14 cellular contexts compared by ENCODE assay signal in genomic region chr3:42023380-42023779, GRCh38.
DNase-seq lines count a peak whose midpoint lies in the region; ATAC-seq and TF ChIP-seq lines count a peak whose summit lies in the region.
"Had no signal": no experiment of that assay in that cellular context is flagged by ENCODE, and none has a peak within 500 bp of the region (broad histone marks: within the 10 kb centered on the region; RNA-seq: fewer than 3 reads in every experiment).

No MANE protein-coding gene starts in this region.

- intact Hi-C loops in activated CD4-positive, alpha-beta T cell treated with anti-CD3 and anti-CD28 coated beads for 36 hours (cut with DNase I, micrococcal nuclease), result no loop called here

- DNase-seq in activated CD4-positive, alpha-beta T cell treated with anti-CD3 and anti-CD28 coated beads for 36 hours, result no peak
- DNase-seq in activated CD4-positive, alpha-beta T cell treated with anti-CD3 and anti-CD28 coated beads, Interleukin-2, amount 50 U/mL, for 1 hour, result no peak
- DNase-seq in WTC11 (ENCODE audit: low spot score) (no peak), right atrium auricular region (ENCODE audit: low spot score) (peak; percentile 46), SKM-1 (lab: John Stamatoyannopoulos, UW; ENCODE audit: unreplicated experiment) (no peak), NCI-H1092 treated with DMSO at 0.1 percent for 48 hours (lab: John Stamatoyannopoulos, UW) (no peak), GOT3 (lab: John Stamatoyannopoulos, UW) (no peak)
- DNase-seq in stimulated activated CD8-positive, alpha-beta memory T cell treated with anti-CD3 and anti-CD28 coated beads, Interleukin-2, amount 100 ng/mL, for 48 hours (ENCODE audit: low read depth in 2 of 2), result peak; percentile 6 to 38
- DNase-seq: EL, KBM-7, PC-3, thyroid gland had no signal

- H3K27ac ChIP-seq in right atrium auricular region, result peak overlapping the region; percentile 82 to 92

- H3K4me3 ChIP-seq in right atrium auricular region, result no peak overlapping the region
- H3K4me3 ChIP-seq: A549, adrenal gland, thyroid gland had no signal

- H3K9me3 ChIP-seq in right atrium auricular region, result no peaks in the 10 kb centered on the region
- H3K9me3 ChIP-seq: A549, adrenal gland, thyroid gland had no signal

- no peaks in the 10 kb centered on the region for H3K27me3 Mint-ChIP-seq in activated CD4-positive, alpha-beta T cell treated with anti-CD3 and anti-CD28 coated beads for 36 hours
- no peaks in the 10 kb centered on the region for H3K27me3 Mint-ChIP-seq in WTC11 (ENCODE audit: low read depth)

- H3K4me1 ChIP-seq in right atrium auricular region, result peaks cover 0 to 98% of the 10 kb centered on the region in 2 donors

- H3K27me3 ChIP-seq in right atrium auricular region, result no peaks in the 10 kb centered on the region
- H3K27me3 ChIP-seq: adrenal gland, thyroid gland had no signal

- H3K4me3 Mint-ChIP-seq in activated CD4-positive, alpha-beta T cell treated with anti-CD3 and anti-CD28 coated beads for 36 hours, result no peak overlapping the region
- H3K4me3 Mint-ChIP-seq in WTC11, result no peak overlapping the region

- no peaks in the 10 kb centered on the region for H3K36me3 Mint-ChIP-seq in activated CD4-positive, alpha-beta T cell treated with anti-CD3 and anti-CD28 coated beads for 36 hours (ENCODE audit: low read depth)
- H3K36me3 Mint-ChIP-seq in WTC11, result no peaks in the 10 kb centered on the region

- peak; percentile 35 for ATAC-seq in activated CD4-positive, alpha-beta T cell treated with anti-CD3 and anti-CD28 coated beads for 36 hours
- ATAC-seq in WTC11, result no peak
- ATAC-seq: A549, PC-3 had no signal

- no peak overlapping the region for H3K27ac Mint-ChIP-seq in activated CD4-positive, alpha-beta T cell treated with anti-CD3 and anti-CD28 coated beads for 36 hours
- H3K27ac Mint-ChIP-seq in WTC11, result peak overlapping the region; percentile 82

- peaks cover 3% of the 10 kb centered on the region for H3K9me3 Mint-ChIP-seq in activated CD4-positive, alpha-beta T cell treated with anti-CD3 and anti-CD28 coated beads for 36 hours (ENCODE audit: low read depth)
- peaks cover 3% of the 10 kb centered on the region for H3K9me3 Mint-ChIP-seq in WTC11

- no peaks in the 10 kb centered on the region for H3K36me3 ChIP-seq in right atrium auricular region
- H3K36me3 ChIP-seq: adrenal gland, thyroid gland had no signal

- TF ChIP-seq CTCF in WTC11 (IDR thresholded peaks at IDR 0.05) (no peak), right atrium auricular region (IDR thresholded peaks at IDR 0.05) (no peak)

- H3K4me1 Mint-ChIP-seq in activated CD4-positive, alpha-beta T cell treated with anti-CD3 and anti-CD28 coated beads for 36 hours, result peaks cover 65% of the 10 kb centered on the region
- H3K4me1 Mint-ChIP-seq in WTC11, result peaks cover 60% of the 10 kb centered on the region

- CTCF ChIA-PET in activated CD4-positive, alpha-beta T cell treated with anti-CD3 and anti-CD28 coated beads for 36 hours (lab: Charles Lee), result no interaction called here
- CTCF ChIA-PET in WTC11 (lab: Charles Lee), result interaction anchor here (2.0 kb wide), 1 partner anchor 25 kb away, joined by 6 read pairs; no protein-coding TSS in a partner anchor

- POLR2A ChIA-PET in activated CD4-positive, alpha-beta T cell treated with anti-CD3 and anti-CD28 coated beads for 36 hours (lab: Charles Lee), result no interaction called here
- POLR2A ChIA-PET in WTC11 (lab: Charles Lee), result no interaction called here

TF ChIP-seq in WTC11, 78 proteins besides CTCF, POLR2A, EP300 and RAD21:
- TF ChIP-seq ZMAT4 (CRISPR knock-in tag; IDR thresholded peaks at IDR 0.05) (no peak), AR (CRISPR knock-in tag; IDR thresholded peaks at IDR 0.05) (no peak)

Comparison
In these comparisons a context has a peak if more than half of its experiments do, and no peak if none do; other contexts are left out.
1. DNase-seq: peak in right atrium auricular region (single experiment) and stimulated activated CD8-positive, alpha-beta memory T cell treated with anti-CD3 and anti-CD28 coated beads, Interleukin-2, amount 100 ng/mL, for 48 hours (2 of 2); none in activated CD4-positive, alpha-beta T cell treated with anti-CD3 and anti-CD28 coated beads for 36 hours (single experiment), activated CD4-positive, alpha-beta T cell treated with anti-CD3 and anti-CD28 coated beads, Interleukin-2, amount 50 U/mL, for 1 hour (single experiment), WTC11 (single experiment), SKM-1 (single experiment), NCI-H1092 treated with DMSO at 0.1 percent for 48 hours (single experiment) and GOT3 (single experiment).